4 cellular contexts compared by ENCODE assay signal in the genomic region with DNA sequence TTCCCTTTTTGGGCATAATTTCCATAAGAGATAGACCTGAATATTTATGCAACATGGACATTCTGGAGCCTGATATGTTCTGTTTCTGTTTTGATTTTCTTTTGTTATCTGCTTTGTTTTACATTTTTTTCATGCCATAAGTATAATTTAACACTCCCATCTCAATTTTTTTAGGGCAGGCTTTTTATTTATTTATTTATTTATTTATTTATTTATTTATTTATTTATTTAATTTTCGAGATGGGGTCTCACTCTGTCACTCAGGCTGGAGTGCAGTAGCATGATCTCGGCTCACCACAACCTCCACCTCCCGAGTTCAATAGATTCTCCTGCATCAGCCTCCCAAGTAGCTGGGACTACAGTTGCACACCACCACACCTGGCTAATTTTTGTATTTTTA.
DNase-seq lines count a peak whose midpoint lies in the region; ATAC-seq, FAIRE-seq and TF ChIP-seq lines count a peak whose summit lies in the region.
"Not testable (repeated sequence)": the region's sequence is repeated elsewhere in the genome, so short reads cannot be mapped to it uniquely, and the experiment has no call there.

No MANE protein-coding gene starts in this region.

- TF ChIP-seq EP300 in A549 (IDR thresholded peaks at IDR 0.05), result not testable (repeated sequence)

- not testable (repeated sequence) for H2AFZ ChIP-seq in osteoblast (ENCODE audit: low read length)

- DNase-seq in A549 (ENCODE audit: low read depth in 1 of 2, low spot score in 1 of 2), result not testable (repeated sequence)
- peak; percentile 11 for DNase-seq in osteoblast (ENCODE audit: insufficient read length, low spot score, missing footprints)
- DNase-seq in posterior vena cava (ENCODE audit: low spot score), result peak; percentile 30

- not testable (repeated sequence) for H3K4me1 ChIP-seq in A549; HEK293 (ENCODE audit: control insufficient read depth, insufficient read depth, low read length); osteoblast (ENCODE audit: insufficient read depth, low read length)

- H3K79me2 ChIP-seq in osteoblast (ENCODE audit: insufficient read depth, low read length), result not testable (repeated sequence)

- intact Hi-C loops in posterior vena cava (cut with DNase I), result not testable (repeated sequence)

- not testable (repeated sequence) for TF ChIP-seq CTCF in A549 (IDR thresholded peaks at IDR 0.05); HEK293 (tag by site-specific recombination; IDR thresholded peaks at IDR 0.05); osteoblast (IDR thresholded peaks at IDR 0.05; ENCODE audit: extremely low read depth, low read depth, low read length)

- TF ChIP-seq RAD21 in A549 (conservative IDR thresholded peaks at IDR 0.05 in 1 of 2, IDR thresholded peaks at IDR 0.05 in 1 of 2), result not testable (repeated sequence)

- not testable (repeated sequence) for H3K27ac ChIP-seq in A549; HEK293 (ENCODE audit: extremely low read depth, low read depth, low read length); osteoblast (ENCODE audit: low read depth, low read length)

- H3K4me2 ChIP-seq in A549; osteoblast (ENCODE audit: insufficient read depth, low read length): not testable (repeated sequence)

- not testable (repeated sequence) for FAIRE-seq in A549 (lab: Jason Lieb, UNC)

- CTCF ChIA-PET in A549 (lab: Yijun Ruan, JAX); HEK293 (lab: Yijun Ruan, JAX): not testable (repeated sequence)

- not testable (repeated sequence) for H3K9me3 ChIP-seq in A549; HEK293 (ENCODE audit: control insufficient read depth, insufficient read depth, low read depth, low read length); osteoblast (ENCODE audit: low read depth, low read length)

- H3K27me3 ChIP-seq in osteoblast (ENCODE audit: insufficient read depth, low read length), result not testable (repeated sequence)

- 3% methylated on average over 3 of the region's 3 CpGs for WGBS in A549 (ENCODE audit: missing lambda C conversion rate)

- not testable (repeated sequence) for H4K20me1 ChIP-seq in osteoblast (ENCODE audit: insufficient read depth, low read length)

- POLR2A ChIA-PET in A549 (lab: Yijun Ruan, JAX); HEK293 (lab: Yijun Ruan, JAX): not testable (repeated sequence)

- not testable (repeated sequence) for H3K4me3 ChIP-seq in A549; HEK293 (ENCODE audit: low read depth, low read length); osteoblast (ENCODE audit: insufficient read depth, low read length)

- not testable (repeated sequence) for H3K36me3 ChIP-seq in HEK293 (ENCODE audit: control insufficient read depth in 2 of 2, insufficient read depth in 1 of 2, low read length in 2 of 2); osteoblast (ENCODE audit: insufficient read depth, low read length)

- not testable (repeated sequence) for TF ChIP-seq POLR2A in A549 (IDR thresholded peaks at IDR 0.05; ENCODE audit: low read length)

- ATAC-seq in A549, result not testable (repeated sequence)

TF ChIP-seq in A549, 52 proteins besides CTCF, POLR2A, EP300 and RAD21:
- peak; percentile 28; the same call in 1 of the 2 replicates for TF ChIP-seq ZC3H11A (IDR thresholded peaks at IDR 0.05)

TF ChIP-seq in HEK293, 187 proteins besides CTCF, POLR2A, EP300 and RAD21 (continues in another document):
- TF ChIP-seq, protein P1, sequence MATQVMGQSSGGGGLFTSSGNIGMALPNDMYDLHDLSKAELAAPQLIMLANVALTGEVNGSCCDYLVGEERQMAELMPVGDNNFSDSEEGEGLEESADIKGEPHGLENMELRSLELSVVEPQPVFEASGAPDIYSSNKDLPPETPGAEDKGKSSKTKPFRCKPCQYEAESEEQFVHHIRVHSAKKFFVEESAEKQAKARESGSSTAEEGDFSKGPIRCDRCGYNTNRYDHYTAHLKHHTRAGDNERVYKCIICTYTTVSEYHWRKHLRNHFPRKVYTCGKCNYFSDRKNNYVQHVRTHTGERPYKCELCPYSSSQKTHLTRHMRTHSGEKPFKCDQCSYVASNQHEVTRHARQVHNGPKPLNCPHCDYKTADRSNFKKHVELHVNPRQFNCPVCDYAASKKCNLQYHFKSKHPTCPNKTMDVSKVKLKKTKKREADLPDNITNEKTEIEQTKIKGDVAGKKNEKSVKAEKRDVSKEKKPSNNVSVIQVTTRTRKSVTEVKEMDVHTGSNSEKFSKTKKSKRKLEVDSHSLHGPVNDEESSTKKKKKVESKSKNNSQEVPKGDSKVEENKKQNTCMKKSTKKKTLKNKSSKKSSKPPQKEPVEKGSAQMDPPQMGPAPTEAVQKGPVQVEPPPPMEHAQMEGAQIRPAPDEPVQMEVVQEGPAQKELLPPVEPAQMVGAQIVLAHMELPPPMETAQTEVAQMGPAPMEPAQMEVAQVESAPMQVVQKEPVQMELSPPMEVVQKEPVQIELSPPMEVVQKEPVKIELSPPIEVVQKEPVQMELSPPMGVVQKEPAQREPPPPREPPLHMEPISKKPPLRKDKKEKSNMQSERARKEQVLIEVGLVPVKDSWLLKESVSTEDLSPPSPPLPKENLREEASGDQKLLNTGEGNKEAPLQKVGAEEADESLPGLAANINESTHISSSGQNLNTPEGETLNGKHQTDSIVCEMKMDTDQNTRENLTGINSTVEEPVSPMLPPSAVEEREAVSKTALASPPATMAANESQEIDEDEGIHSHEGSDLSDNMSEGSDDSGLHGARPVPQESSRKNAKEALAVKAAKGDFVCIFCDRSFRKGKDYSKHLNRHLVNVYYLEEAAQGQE (tag by site-specific recombination; IDR thresholded peaks at IDR 0.05), result 0 out of 2 replicates have a peak, but pooled peaks have one; percentile 21
- TF ChIP-seq ZNF555 (tag by site-specific recombination; conservative IDR thresholded peaks at IDR 0.05), result peak; percentile 55
- TF ChIP-seq ZBTB8A (tag by site-specific recombination; IDR thresholded peaks at IDR 0.05), result peak; percentile 46; the same call in 1 of the 2 replicates
- TF ChIP-seq ZNF623 (tag by site-specific recombination; IDR thresholded peaks at IDR 0.05), result peak; percentile 32; the same call in 1 of the 2 replicates
- TF ChIP-seq ZNF394 (tag by site-specific recombination; IDR thresholded peaks at IDR 0.05; ENCODE audit: borderline replicate concordance), result peak; percentile 77
- TF ChIP-seq ZNF426 (tag by site-specific recombination; IDR thresholded peaks at IDR 0.05), result peak; percentile 67
- TF ChIP-seq ZNF140 (tag by site-specific recombination; IDR thresholded peaks at IDR 0.05), result peak; percentile 44; the same call in 1 of the 2 replicates
- TF ChIP-seq, protein P2, sequence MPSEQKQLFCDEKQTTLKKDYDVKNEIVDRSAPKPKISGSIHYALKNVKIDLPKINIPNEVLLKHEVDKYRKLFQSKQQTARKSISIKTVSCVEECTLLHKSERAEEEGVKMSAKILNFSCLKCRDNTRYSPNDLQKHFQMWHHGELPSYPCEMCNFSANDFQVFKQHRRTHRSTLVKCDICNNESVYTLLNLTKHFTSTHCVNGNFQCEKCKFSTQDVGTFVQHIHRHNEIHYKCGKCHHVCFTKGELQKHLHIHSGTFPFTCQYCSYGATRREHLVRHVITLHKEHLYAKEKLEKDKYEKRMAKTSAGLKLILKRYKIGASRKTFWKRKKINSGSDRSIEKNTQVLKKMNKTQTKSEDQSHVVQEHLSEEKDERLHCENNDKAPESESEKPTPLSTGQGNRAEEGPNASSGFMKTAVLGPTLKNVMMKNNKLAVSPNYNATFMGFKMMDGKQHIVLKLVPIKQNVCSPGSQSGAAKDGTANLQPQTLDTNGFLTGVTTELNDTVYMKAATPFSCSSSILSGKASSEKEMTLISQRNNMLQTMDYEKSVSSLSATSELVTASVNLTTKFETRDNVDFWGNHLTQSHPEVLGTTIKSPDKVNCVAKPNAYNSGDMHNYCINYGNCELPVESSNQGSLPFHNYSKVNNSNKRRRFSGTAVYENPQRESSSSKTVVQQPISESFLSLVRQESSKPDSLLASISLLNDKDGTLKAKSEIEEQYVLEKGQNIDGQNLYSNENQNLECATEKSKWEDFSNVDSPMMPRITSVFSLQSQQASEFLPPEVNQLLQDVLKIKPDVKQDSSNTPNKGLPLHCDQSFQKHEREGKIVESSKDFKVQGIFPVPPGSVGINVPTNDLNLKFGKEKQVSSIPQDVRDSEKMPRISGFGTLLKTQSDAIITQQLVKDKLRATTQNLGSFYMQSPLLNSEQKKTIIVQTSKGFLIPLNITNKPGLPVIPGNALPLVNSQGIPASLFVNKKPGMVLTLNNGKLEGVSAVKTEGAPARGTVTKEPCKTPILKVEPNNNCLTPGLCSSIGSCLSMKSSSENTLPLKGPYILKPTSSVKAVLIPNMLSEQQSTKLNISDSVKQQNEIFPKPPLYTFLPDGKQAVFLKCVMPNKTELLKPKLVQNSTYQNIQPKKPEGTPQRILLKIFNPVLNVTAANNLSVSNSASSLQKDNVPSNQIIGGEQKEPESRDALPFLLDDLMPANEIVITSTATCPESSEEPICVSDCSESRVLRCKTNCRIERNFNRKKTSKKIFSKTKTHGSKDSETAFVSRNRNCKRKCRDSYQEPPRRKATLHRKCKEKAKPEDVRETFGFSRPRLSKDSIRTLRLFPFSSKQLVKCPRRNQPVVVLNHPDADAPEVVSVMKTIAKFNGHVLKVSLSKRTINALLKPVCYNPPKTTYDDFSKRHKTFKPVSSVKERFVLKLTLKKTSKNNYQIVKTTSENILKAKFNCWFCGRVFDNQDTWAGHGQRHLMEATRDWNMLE (tag by site-specific recombination; conservative IDR thresholded peaks at IDR 0.05; ENCODE audit: low read depth), result peak; percentile 72; the same call in 1 of the 2 replicates
